Comparison of ENCODE assay signal across 1 cellular context in genomic region chr14:68681256-68681655, GRCh38.
TF ChIP-seq lines count a peak whose summit lies in the region.

No MANE protein-coding gene starts in this region.

TF ChIP-seq in K562, 482 proteins besides CTCF, POLR2A, EP300 and RAD21 (continued from another document):
- TF ChIP-seq, protein P1, sequence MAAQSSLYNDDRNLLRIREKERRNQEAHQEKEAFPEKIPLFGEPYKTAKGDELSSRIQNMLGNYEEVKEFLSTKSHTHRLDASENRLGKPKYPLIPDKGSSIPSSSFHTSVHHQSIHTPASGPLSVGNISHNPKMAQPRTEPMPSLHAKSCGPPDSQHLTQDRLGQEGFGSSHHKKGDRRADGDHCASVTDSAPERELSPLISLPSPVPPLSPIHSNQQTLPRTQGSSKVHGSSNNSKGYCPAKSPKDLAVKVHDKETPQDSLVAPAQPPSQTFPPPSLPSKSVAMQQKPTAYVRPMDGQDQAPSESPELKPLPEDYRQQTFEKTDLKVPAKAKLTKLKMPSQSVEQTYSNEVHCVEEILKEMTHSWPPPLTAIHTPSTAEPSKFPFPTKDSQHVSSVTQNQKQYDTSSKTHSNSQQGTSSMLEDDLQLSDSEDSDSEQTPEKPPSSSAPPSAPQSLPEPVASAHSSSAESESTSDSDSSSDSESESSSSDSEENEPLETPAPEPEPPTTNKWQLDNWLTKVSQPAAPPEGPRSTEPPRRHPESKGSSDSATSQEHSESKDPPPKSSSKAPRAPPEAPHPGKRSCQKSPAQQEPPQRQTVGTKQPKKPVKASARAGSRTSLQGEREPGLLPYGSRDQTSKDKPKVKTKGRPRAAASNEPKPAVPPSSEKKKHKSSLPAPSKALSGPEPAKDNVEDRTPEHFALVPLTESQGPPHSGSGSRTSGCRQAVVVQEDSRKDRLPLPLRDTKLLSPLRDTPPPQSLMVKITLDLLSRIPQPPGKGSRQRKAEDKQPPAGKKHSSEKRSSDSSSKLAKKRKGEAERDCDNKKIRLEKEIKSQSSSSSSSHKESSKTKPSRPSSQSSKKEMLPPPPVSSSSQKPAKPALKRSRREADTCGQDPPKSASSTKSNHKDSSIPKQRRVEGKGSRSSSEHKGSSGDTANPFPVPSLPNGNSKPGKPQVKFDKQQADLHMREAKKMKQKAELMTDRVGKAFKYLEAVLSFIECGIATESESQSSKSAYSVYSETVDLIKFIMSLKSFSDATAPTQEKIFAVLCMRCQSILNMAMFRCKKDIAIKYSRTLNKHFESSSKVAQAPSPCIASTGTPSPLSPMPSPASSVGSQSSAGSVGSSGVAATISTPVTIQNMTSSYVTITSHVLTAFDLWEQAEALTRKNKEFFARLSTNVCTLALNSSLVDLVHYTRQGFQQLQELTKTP (IDR thresholded peaks at IDR 0.05; ENCODE audit: low read depth in 1 of 2, partially characterized antibody in 2 of 2) = no peak
- TF ChIP-seq HNRNPLL (IDR thresholded peaks at IDR 0.05; ENCODE audit: low read depth, low read length, poor library complexity, severe bottlenecking) (no peak), MAFG (tag; conservative IDR thresholded peaks at IDR 0.05) (no peak), HOMEZ (CRISPR knock-in tag; IDR thresholded peaks at IDR 0.05) (no peak)
TF ChIP-seq in K562: peak in this region for 0.
